1 cellular context compared by ENCODE assay signal in genomic region chr10:46237815-46238510, GRCh38.
TF ChIP-seq lines count a peak whose summit lies in the region.

No MANE protein-coding gene starts in this region.

TF ChIP-seq in SK-N-SH, 30 proteins besides CTCF, POLR2A, EP300 and RAD21 (continued from another document):
- TF ChIP-seq, protein P1, sequence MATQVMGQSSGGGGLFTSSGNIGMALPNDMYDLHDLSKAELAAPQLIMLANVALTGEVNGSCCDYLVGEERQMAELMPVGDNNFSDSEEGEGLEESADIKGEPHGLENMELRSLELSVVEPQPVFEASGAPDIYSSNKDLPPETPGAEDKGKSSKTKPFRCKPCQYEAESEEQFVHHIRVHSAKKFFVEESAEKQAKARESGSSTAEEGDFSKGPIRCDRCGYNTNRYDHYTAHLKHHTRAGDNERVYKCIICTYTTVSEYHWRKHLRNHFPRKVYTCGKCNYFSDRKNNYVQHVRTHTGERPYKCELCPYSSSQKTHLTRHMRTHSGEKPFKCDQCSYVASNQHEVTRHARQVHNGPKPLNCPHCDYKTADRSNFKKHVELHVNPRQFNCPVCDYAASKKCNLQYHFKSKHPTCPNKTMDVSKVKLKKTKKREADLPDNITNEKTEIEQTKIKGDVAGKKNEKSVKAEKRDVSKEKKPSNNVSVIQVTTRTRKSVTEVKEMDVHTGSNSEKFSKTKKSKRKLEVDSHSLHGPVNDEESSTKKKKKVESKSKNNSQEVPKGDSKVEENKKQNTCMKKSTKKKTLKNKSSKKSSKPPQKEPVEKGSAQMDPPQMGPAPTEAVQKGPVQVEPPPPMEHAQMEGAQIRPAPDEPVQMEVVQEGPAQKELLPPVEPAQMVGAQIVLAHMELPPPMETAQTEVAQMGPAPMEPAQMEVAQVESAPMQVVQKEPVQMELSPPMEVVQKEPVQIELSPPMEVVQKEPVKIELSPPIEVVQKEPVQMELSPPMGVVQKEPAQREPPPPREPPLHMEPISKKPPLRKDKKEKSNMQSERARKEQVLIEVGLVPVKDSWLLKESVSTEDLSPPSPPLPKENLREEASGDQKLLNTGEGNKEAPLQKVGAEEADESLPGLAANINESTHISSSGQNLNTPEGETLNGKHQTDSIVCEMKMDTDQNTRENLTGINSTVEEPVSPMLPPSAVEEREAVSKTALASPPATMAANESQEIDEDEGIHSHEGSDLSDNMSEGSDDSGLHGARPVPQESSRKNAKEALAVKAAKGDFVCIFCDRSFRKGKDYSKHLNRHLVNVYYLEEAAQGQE (IDR thresholded peaks at IDR 0.05; ENCODE audit: low read depth, low read length) = no peak
- TF ChIP-seq ELF1 (IDR thresholded peaks at IDR 0.05) = no peak
